ENCODE assay signal across 9 cellular contexts in the genomic region with DNA sequence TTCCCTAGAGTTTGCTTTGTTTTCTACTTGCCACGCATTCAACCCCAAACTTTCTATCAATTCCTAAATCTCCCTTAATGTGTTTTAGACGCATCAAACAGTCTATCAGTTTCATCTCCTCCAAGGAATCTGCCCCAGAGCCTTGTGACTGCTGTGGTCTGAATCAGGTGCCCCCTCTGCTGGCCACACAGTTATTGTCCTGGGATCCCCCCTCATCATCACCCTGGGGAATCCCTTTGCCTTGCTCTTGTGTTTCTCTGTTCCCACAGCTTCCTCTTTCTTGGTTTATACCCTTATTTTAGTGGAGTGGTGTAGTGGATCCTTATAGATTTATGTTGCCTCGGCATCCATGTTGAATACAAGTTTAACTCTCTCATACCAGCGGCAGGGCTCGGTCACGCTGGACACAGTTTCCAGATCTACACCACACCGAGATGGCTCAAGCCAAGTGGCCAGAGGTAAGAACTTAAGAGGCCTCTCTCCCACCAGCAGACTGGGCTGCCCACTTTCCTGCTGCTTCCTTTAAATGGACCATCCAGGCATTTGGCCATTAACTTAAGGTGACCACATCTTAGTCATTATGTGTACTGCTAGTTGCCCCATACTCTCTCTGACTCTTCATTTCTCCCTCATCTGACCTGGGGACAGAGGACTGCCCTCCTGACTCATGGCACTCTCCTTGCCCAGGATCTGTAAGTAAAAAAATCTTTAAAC. TPM values are rescaled to one million over a fixed set of nuclear protein-coding genes. Genes with fewer than 3 reads are reported as not detected.
DNase-seq lines count a peak whose midpoint lies in the region; ATAC-seq and TF ChIP-seq lines count a peak whose summit lies in the region.
"Had no signal": no experiment of that assay in that cellular context is flagged by ENCODE, and none has a peak within 500 bp of the region (broad histone marks: within the 10 kb centered on the region; RNA-seq: fewer than 3 reads in every experiment).

No MANE protein-coding gene starts in this region.

- no peak overlapping the region for H3K4me3 Mint-ChIP-seq in activated naive CD4-positive, alpha-beta T cell treated with anti-CD3 and anti-CD28 coated beads for 36 hours
- H3K4me3 Mint-ChIP-seq in activated T-helper 2 cell treated with anti-CD3 and anti-CD28 coated beads, Interferon-gamma antibody, Interleukin-2, Interleukin-4, amounts not matched to agents 10 μg/mL and 5 μg/mL and 100 μg/mL, durations not matched to agents 14 hours and 24 hours and 36 hours (ENCODE audit: low read depth) = no peak overlapping the region

- no peaks in the 10 kb centered on the region for H3K27me3 Mint-ChIP-seq in activated naive CD4-positive, alpha-beta T cell treated with anti-CD3 and anti-CD28 coated beads for 36 hours (ENCODE audit: low read depth)
- H3K27me3 Mint-ChIP-seq in activated T-helper 2 cell treated with anti-CD3 and anti-CD28 coated beads, Interferon-gamma antibody, Interleukin-2, Interleukin-4, amounts not matched to agents 10 μg/mL and 5 μg/mL and 100 μg/mL, durations not matched to agents 14 hours and 24 hours and 36 hours (ENCODE audit: low read depth) = peaks cover 17% of the 10 kb centered on the region

- H3K9me3 Mint-ChIP-seq in activated naive CD4-positive, alpha-beta T cell treated with anti-CD3 and anti-CD28 coated beads for 36 hours = no peaks in the 10 kb centered on the region
- no peaks in the 10 kb centered on the region for H3K9me3 Mint-ChIP-seq in activated T-helper 2 cell treated with anti-CD3 and anti-CD28 coated beads, Interferon-gamma antibody, Interleukin-2, Interleukin-4, amounts not matched to agents 10 μg/mL and 5 μg/mL and 100 μg/mL, durations not matched to agents 14 hours and 24 hours and 36 hours

- DNase-seq in Daoy (ENCODE audit: low read depth) (peak; percentile 60), SK-MEL-5 (ENCODE audit: low read depth, low spot score) (peak; percentile 74), left ventricle myocardium inferior (peak; percentile 65), NCI-H128 (lab: John Stamatoyannopoulos, UW; ENCODE audit: unreplicated experiment) (no peak)
- peak; percentile 87 for DNase-seq in activated naive CD4-positive, alpha-beta T cell treated with anti-CD3 and anti-CD28 coated beads for 36 hours
- DNase-seq in stimulated activated CD4-positive, alpha-beta T cell treated with anti-CD3 and anti-CD28 coated beads, Interleukin-1b, Interleukin-23, amount 100 ng/mL, for 24 hours (ENCODE audit: low read depth in 4 of 4, low spot score in 1 of 4) = peak; percentile 21 to 57 (median 38)
- no peak for DNase-seq in activated T-helper 2 cell treated with anti-CD3 and anti-CD28 coated beads, Interferon-gamma antibody, Interleukin-2, Interleukin-4, amounts not matched to agents 10 μg/mL and 5 μg/mL and 100 μg/mL, durations not matched to agents 14 hours and 24 hours and 36 hours (ENCODE audit: low spot score)

- CTCF ChIA-PET in activated naive CD4-positive, alpha-beta T cell treated with anti-CD3 and anti-CD28 coated beads for 36 hours (lab: Charles Lee) = interaction anchor here (0.6 to 6.2 kb wide), 21 partner anchors 9 to 170 kb away, joined by 3 to 45 read pairs (median 4); no protein-coding TSS in a partner anchor

- peak; percentile 76 for TF ChIP-seq CTCF in left ventricle myocardium inferior (IDR thresholded peaks at IDR 0.05; ENCODE audit: borderline replicate concordance)

- peaks cover 7% of the 10 kb centered on the region for H3K4me1 Mint-ChIP-seq in activated naive CD4-positive, alpha-beta T cell treated with anti-CD3 and anti-CD28 coated beads for 36 hours (ENCODE audit: low read depth)
- H3K4me1 Mint-ChIP-seq in activated T-helper 2 cell treated with anti-CD3 and anti-CD28 coated beads, Interferon-gamma antibody, Interleukin-2, Interleukin-4, amounts not matched to agents 10 μg/mL and 5 μg/mL and 100 μg/mL, durations not matched to agents 14 hours and 24 hours and 36 hours (ENCODE audit: low read depth) = peaks cover 17% of the 10 kb centered on the region

- H3K9me3 ChIP-seq in left ventricle myocardium inferior (replicated peaks) = no peaks in the 10 kb centered on the region
- H3K9me3 ChIP-seq: breast epithelium had no signal

- no peaks in the 10 kb centered on the region for H3K27me3 ChIP-seq in left ventricle myocardium inferior (ENCODE audit: low read depth)
- H3K27me3 ChIP-seq: breast epithelium had no signal

- no peak overlapping the region for H3K27ac Mint-ChIP-seq in activated naive CD4-positive, alpha-beta T cell treated with anti-CD3 and anti-CD28 coated beads for 36 hours
- H3K27ac Mint-ChIP-seq in activated T-helper 2 cell treated with anti-CD3 and anti-CD28 coated beads, Interferon-gamma antibody, Interleukin-2, Interleukin-4, amounts not matched to agents 10 μg/mL and 5 μg/mL and 100 μg/mL, durations not matched to agents 14 hours and 24 hours and 36 hours = no peak overlapping the region

- H3K27ac ChIP-seq in left ventricle myocardium inferior (replicated peaks) = no peak overlapping the region
- H3K27ac ChIP-seq: breast epithelium had no signal

- intact Hi-C loops in activated naive CD4-positive, alpha-beta T cell treated with anti-CD3 and anti-CD28 coated beads for 36 hours (cut with micrococcal nuclease) = loop anchor here (1.0 to 5.0 kb wide), 5 partner anchors 68 to 231 kb away; partner anchors contain the start of genes ADORA2A and SPECC1L
- intact Hi-C loops in left ventricle myocardium inferior (cut with micrococcal nuclease) = no loop called here
- intact Hi-C loops in activated T-helper 2 cell treated with anti-CD3 and anti-CD28 coated beads, Interferon-gamma antibody, Interleukin-2, Interleukin-4, amounts not matched to agents 10 μg/mL and 5 μg/mL and 100 μg/mL, durations not matched to agents 14 hours and 24 hours and 36 hours (cut with micrococcal nuclease) = loop anchor here (1.0 to 5.0 kb wide), 2 partner anchors 76 to 178 kb away; partner anchors contain the start of gene ADORA2A

- H3K36me3 Mint-ChIP-seq in activated naive CD4-positive, alpha-beta T cell treated with anti-CD3 and anti-CD28 coated beads for 36 hours (ENCODE audit: low read depth) = no peaks in the 10 kb centered on the region
- no peaks in the 10 kb centered on the region for H3K36me3 Mint-ChIP-seq in activated T-helper 2 cell treated with anti-CD3 and anti-CD28 coated beads, Interferon-gamma antibody, Interleukin-2, Interleukin-4, amounts not matched to agents 10 μg/mL and 5 μg/mL and 100 μg/mL, durations not matched to agents 14 hours and 24 hours and 36 hours (ENCODE audit: low read depth)

- no peaks in the 10 kb centered on the region for H3K36me3 ChIP-seq in left ventricle myocardium inferior
- H3K36me3 ChIP-seq: breast epithelium had no signal

- peak; percentile 59 for ATAC-seq in HG02642 (IDR thresholded peaks at IDR 0.05; ENCODE audit: poor library complexity, unreplicated experiment)

- in situ Hi-C loops in SK-MEL-5 (cut with HindIII; ENCODE audit: low pct_unique_long_range_greater_than_20kb, low sequenced_read_pairs) = no loop called here

- no peak overlapping the region for H3K4me3 ChIP-seq in left ventricle myocardium inferior
- H3K4me3 ChIP-seq: breast epithelium had no signal

- H3K4me1 ChIP-seq in left ventricle myocardium inferior = peaks cover 33% of the 10 kb centered on the region
- H3K4me1 ChIP-seq: breast epithelium had no signal

RNA-seq across cellular contexts. Expression of gene UPB1, which starts 8.2 kb away (rescaled TPM):
- 0.06 TPM in 1 of 2 replicates, not detected in the other for total RNA-seq in Daoy (2014; rRNA removed; shearing (Covaris generic))
- total RNA-seq in SK-MEL-5 (2014; rRNA removed; shearing (Covaris generic)) = not detected in 2 replicates
- 0.06 TPM in 1 of 2 replicates, not detected in the other for polyA plus RNA-seq in SK-MEL-5 (2015; cell fraction: cytosol; rRNA removed)
- not detected in 2 replicates for polyA plus RNA-seq in SK-MEL-5 (2015; cell fraction: nucleus; rRNA removed)
- under 1 TPM in 1 of 2 experiments, not detected in 1; 0.10 TPM for total RNA-seq in activated naive CD4-positive, alpha-beta T cell treated with anti-CD3 and anti-CD28 coated beads for 36 hours
- total RNA-seq in left ventricle myocardium inferior = 1.1 TPM
- 0.09 and 0.11 TPM in 2 replicates for total RNA-seq in activated T-helper 2 cell treated with anti-CD3 and anti-CD28 coated beads, Interferon-gamma antibody, Interleukin-2, Interleukin-4, amounts not matched to agents 10 μg/mL and 5 μg/mL and 100 μg/mL, durations not matched to agents 14 hours and 24 hours and 36 hours

RNA-seq across cellular contexts. Expression of gene GUCD1, which starts 51.6 kb away (rescaled TPM):
- 73.8 and 99.7 TPM in 2 replicates for total RNA-seq in Daoy (2014; rRNA removed; shearing (Covaris generic))
- total RNA-seq in SK-MEL-5 (2014; rRNA removed; shearing (Covaris generic)) = 106 and 141 TPM in 2 replicates
- polyA plus RNA-seq in SK-MEL-5 (2015; cell fraction: cytosol; rRNA removed) = 118 and 147 TPM in 2 replicates
- polyA plus RNA-seq in SK-MEL-5 (2015; cell fraction: nucleus; rRNA removed) = 72.8 and 87.5 TPM in 2 replicates
- total RNA-seq in activated naive CD4-positive, alpha-beta T cell treated with anti-CD3 and anti-CD28 coated beads for 36 hours = 10 to 100 TPM; 95.8 to 96.0 TPM
- 203 TPM for total RNA-seq in left ventricle myocardium inferior
- 115 and 128 TPM in 2 replicates for total RNA-seq in activated T-helper 2 cell treated with anti-CD3 and anti-CD28 coated beads, Interferon-gamma antibody, Interleukin-2, Interleukin-4, amounts not matched to agents 10 μg/mL and 5 μg/mL and 100 μg/mL, durations not matched to agents 14 hours and 24 hours and 36 hours

RNA-seq across cellular contexts. Expression of gene SNRPD3, which starts 52.5 kb away (rescaled TPM):
- total RNA-seq in Daoy (2014; rRNA removed; shearing (Covaris generic)) = 201 and 204 TPM in 2 replicates
- 142 and 174 TPM in 2 replicates for total RNA-seq in SK-MEL-5 (2014; rRNA removed; shearing (Covaris generic))
- 211 and 272 TPM in 2 replicates for polyA plus RNA-seq in SK-MEL-5 (2015; cell fraction: cytosol; rRNA removed)
- 48.7 and 59.2 TPM in 2 replicates for polyA plus RNA-seq in SK-MEL-5 (2015; cell fraction: nucleus; rRNA removed)
- total RNA-seq in activated naive CD4-positive, alpha-beta T cell treated with anti-CD3 and anti-CD28 coated beads for 36 hours = 100 to 1,000 TPM; 158 to 166 TPM
- 69.9 TPM for total RNA-seq in left ventricle myocardium inferior
- 148 and 160 TPM in 2 replicates for total RNA-seq in activated T-helper 2 cell treated with anti-CD3 and anti-CD28 coated beads, Interferon-gamma antibody, Interleukin-2, Interleukin-4, amounts not matched to agents 10 μg/mL and 5 μg/mL and 100 μg/mL, durations not matched to agents 14 hours and 24 hours and 36 hours

Comparison
In these comparisons a context has a peak if more than half of its experiments do, and no peak if none do; other contexts are left out.
1. DNase-seq: peak in Daoy (single experiment), SK-MEL-5 (single experiment), activated naive CD4-positive, alpha-beta T cell treated with anti-CD3 and anti-CD28 coated beads for 36 hours (single experiment), left ventricle myocardium inferior (single experiment) and stimulated activated CD4-positive, alpha-beta T cell treated with anti-CD3 and anti-CD28 coated beads, Interleukin-1b, Interleukin-23, amount 100 ng/mL, for 24 hours (4 of 4); none in activated T-helper 2 cell treated with anti-CD3 and anti-CD28 coated beads, Interferon-gamma antibody, Interleukin-2, Interleukin-4, amounts not matched to agents 10 μg/mL and 5 μg/mL and 100 μg/mL, durations not matched to agents 14 hours and 24 hours and 36 hours (single experiment) and NCI-H128 (single experiment).